1 cellular context compared by ENCODE assay signal in genomic region chr2:176140520-176141317, GRCh38.
A peak's percentile ranks its signal among the peaks of the same experiment; 100 is the strongest.
TF ChIP-seq lines count a peak whose summit lies in the region.

No MANE protein-coding gene starts in this region.

TF ChIP-seq in SK-N-SH, 30 proteins besides CTCF, POLR2A, EP300 and RAD21 (continued from another document):
- TF ChIP-seq USF2 (IDR thresholded peaks at IDR 0.05; ENCODE audit: borderline replicate concordance, low read depth, low read length), result no peak
- TF ChIP-seq MXI1 (IDR thresholded peaks at IDR 0.05; ENCODE audit: low read depth, low read length), result no peak
- TF ChIP-seq PBX3 (IDR thresholded peaks at IDR 0.05), result no peak
- TF ChIP-seq IRF3 (IDR thresholded peaks at IDR 0.05; ENCODE audit: low read depth, low read length), result no peak
- TF ChIP-seq MEF2A (IDR thresholded peaks at IDR 0.05; ENCODE audit: borderline replicate concordance, low read depth), result no peak
- peak; percentile 59 for TF ChIP-seq CHD2 (IDR thresholded peaks at IDR 0.05; ENCODE audit: low read length, partially characterized antibody)
- no peak for TF ChIP-seq TCF12 (IDR thresholded peaks at IDR 0.05)
- TF ChIP-seq ZBTB33 (IDR thresholded peaks at IDR 0.05; ENCODE audit: borderline replicate concordance, low read depth), result no peak
- TF ChIP-seq USF1 (IDR thresholded peaks at IDR 0.05; ENCODE audit: borderline replicate concordance, low read depth), result no peak
- TF ChIP-seq RCOR1 (IDR thresholded peaks at IDR 0.05; ENCODE audit: low read length), result no peak
- 0 out of 2 replicates have a peak, but pooled peaks have one; percentile 4 for TF ChIP-seq NRF1 (IDR thresholded peaks at IDR 0.05; ENCODE audit: low read depth, low read length)
- 0 out of 2 replicates have a peak, but pooled peaks have one; percentile 43 for TF ChIP-seq YY1 (IDR thresholded peaks at IDR 0.05; ENCODE audit: low read depth)
- no peak for TF ChIP-seq FOSL2 (IDR thresholded peaks at IDR 0.05; ENCODE audit: borderline replicate concordance, low read depth)
- peak; percentile 55; the same call in 1 of the 2 replicates for TF ChIP-seq MAX (IDR thresholded peaks at IDR 0.05; ENCODE audit: low read depth)
- peak; percentile 82 for TF ChIP-seq SMC3 (IDR thresholded peaks at IDR 0.05; ENCODE audit: low read depth, low read length)
- TF ChIP-seq RFX5 (IDR thresholded peaks at IDR 0.05; ENCODE audit: low read length), result no peak
- no peak for TF ChIP-seq POLR2AphosphoS5 (IDR thresholded peaks at IDR 0.05; ENCODE audit: low read depth, low read length)
